9 cellular contexts compared by ENCODE assay signal in genomic region chr7:144401490-144401889, GRCh38. TPM values are rescaled to one million over a fixed set of nuclear protein-coding genes. Genes with fewer than 3 reads are reported as not detected.
"Had no signal": no experiment of that assay in that cellular context is flagged by ENCODE, and none has a peak within 500 bp of the region (broad histone marks: within the 10 kb centered on the region; RNA-seq: fewer than 3 reads in every experiment).

No MANE protein-coding gene starts in this region.

- ATAC-seq: HCT116, HepG2 had no signal

- H3K27ac Mint-ChIP-seq: HFFc6, IgD-negative memory B cell had no signal

- DNase-seq: GM23248, H9, HFFc6 had no signal

- H3K27ac ChIP-seq: GM23248, HL-60 had no signal

- H3K9me3 Mint-ChIP-seq: H9, IgD-negative memory B cell had no signal

- H3K4me3 Mint-ChIP-seq: H9, HFFc6, IgD-negative memory B cell had no signal

- H3K4me1 Mint-ChIP-seq: H9 had no signal

- H2AFZ ChIP-seq: GM23248 had no signal

- H3K36me3 Mint-ChIP-seq: IgD-negative memory B cell had no signal

- H3K4me3 ChIP-seq: GM23248 had no signal

RNA-seq across cellular contexts. Expression of gene NOBOX, which starts 2.0 kb away (rescaled TPM):
- total RNA-seq: GM23248, H1, H9, HepG2, HFFc6, HT1080 had no signal
- polyA plus RNA-seq: GM23248, H1, HepG2, IgD-negative memory B cell had no signal

RNA-seq across cellular contexts. Expression of gene ARHGEF5, which starts 46.3 kb away (rescaled TPM):
- total RNA-seq: HFFc6 had no signal
